In the genomic region with DNA sequence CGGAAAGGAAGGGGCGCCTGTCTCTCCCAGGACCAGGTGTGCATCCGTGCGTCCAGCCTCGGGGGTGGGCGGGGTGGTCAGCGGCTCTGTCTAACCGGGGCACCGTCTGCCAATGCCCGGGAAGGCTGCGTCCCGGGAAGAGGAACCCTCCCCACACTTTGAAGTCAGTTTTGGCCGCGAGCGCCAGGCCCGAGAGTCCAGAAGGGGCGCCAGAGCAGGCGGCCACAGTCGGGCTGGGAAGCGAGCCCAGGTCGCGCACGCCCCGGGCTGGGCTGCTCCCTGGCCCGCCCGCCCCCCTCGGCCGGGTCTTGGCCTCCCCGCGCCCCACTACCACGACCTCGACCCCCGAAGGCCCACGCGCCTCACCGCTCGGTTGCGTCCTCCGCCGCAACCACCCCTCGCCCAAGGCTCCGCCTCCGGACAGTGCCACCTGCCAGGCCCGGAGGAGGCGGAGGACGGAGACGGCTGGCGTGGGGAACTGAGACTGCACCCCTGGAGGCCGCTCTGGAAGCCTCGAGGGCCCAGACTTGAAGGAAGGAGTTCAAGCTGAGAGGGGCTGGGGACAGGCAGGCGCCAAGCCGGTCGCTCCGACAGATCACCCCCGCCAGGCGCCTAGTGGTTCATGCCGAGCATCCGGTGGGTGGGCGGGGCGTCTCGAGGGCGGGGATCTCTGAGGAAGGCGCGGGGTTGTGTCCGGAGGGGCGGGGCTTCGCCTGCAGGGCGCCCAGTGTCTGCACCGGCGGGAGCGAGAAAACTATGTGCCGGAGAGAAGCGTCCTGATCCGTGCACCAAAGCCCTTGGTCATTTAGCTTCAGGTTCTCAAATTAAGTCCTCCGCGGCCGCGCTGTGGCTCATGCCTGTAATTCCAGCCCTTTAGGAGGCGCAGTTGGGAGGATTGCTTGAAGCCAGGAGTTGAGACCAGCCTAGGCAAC, we compare ENCODE assay signal across 8 cellular contexts. TPM values are rescaled to one million over a fixed set of nuclear protein-coding genes. Genes with fewer than 3 reads are reported as not detected.
DNase-seq lines count a peak whose midpoint lies in the region; ATAC-seq and TF ChIP-seq lines count a peak whose summit lies in the region.

A gene (minus strand): TSS at position 404 of the 932 bp plus-strand sequence. CDS start 1,093 bp downstream, outside the sequence.

- H3K36me3 Mint-ChIP-seq in activated T-cell treated with anti-CD3 and anti-CD28 coated beads, Interleukin-2, amount 50 U/mL, for 24 hours (ENCODE audit: low read depth), result peaks cover 34% of the 10 kb centered on the region

- 0% methylated on average over 67 to 79 of the region's 79 CpGs for WGBS in esophagus, 2 donors

- peaks cover 7% of the 10 kb centered on the region; the same call in 1 of the 2 replicates for H3K36me3 ChIP-seq in PC-9 (ENCODE audit: low read depth)
- no peaks in the 10 kb centered on the region for H3K36me3 ChIP-seq in esophagus (ENCODE audit: control insufficient read depth in 2 of 2, insufficient read depth in 2 of 2, low read length in 1 of 2)
- peaks cover 6% of the 10 kb centered on the region for H3K36me3 ChIP-seq in muscle layer of colon (ENCODE audit: insufficient read depth, low read length)

- peak within 1 kb of the TSS; percentile 96 for H3K27ac Mint-ChIP-seq in activated T-cell treated with anti-CD3 and anti-CD28 coated beads, Interleukin-2, amount 50 U/mL, for 24 hours

- H3K9me2 ChIP-seq in PC-9 (ENCODE audit: insufficient read depth), result no peaks in the 10 kb centered on the region

- H2AFZ ChIP-seq in PC-9, result peak within 1 kb of the TSS; percentile 98

- intact Hi-C loops in PC-9 (cut with micrococcal nuclease; ENCODE audit: unreplicated experiment), result loop anchor here (1.0 to 5.0 kb wide), 3 partner anchors 27 to 78 kb away; a partner anchor contains a TSS

- in situ Hi-C loops in KBM-7 (cut with MboI; ENCODE audit: low pct_unique_long_range_greater_than_20kb, low sequenced_read_pairs), result no loop called here

- DNase-seq in DMS53 treated with DMSO at 0.1 percent for 48 hours (lab: John Stamatoyannopoulos, UW; ENCODE audit: unreplicated experiment), result peak; percentile 96
- peak; percentile 95 for DNase-seq in KBM-7
- peak; percentile 95 to 98 for DNase-seq in PC-9
- peak; percentile 96 for DNase-seq in activated T-cell treated with anti-CD3 and anti-CD28 coated beads, Interleukin-2, amount 50 U/mL, for 24 hours
- DNase-seq in stimulated activated CD8-positive, alpha-beta memory T cell treated with anti-CD3 and anti-CD28 coated beads, Interleukin-7, amount 100 ng/mL, for 24 hours (ENCODE audit: low read depth), result peak; percentile 95

- TF ChIP-seq CTCF in PC-9 (conservative IDR thresholded peaks at IDR 0.05), result peak; percentile 47

- peak within 1 kb of the TSS; percentile 86 for H3K4me3 ChIP-seq in PC-9
- H3K4me3 ChIP-seq in esophagus (ENCODE audit: low read depth in 1 of 2, low read length in 2 of 2), result peak within 1 kb of the TSS; percentile 75 to 77
- peak within 1 kb of the TSS; percentile 80 to 93 for H3K4me3 ChIP-seq in muscle layer of colon (ENCODE audit: low read depth in 1 of 2, low read length in 2 of 2)

- H3K9ac ChIP-seq in muscle layer of colon (ENCODE audit: low read length), result peak within 1 kb of the TSS; percentile 57

- BruUV-seq in PC-9 (replicated peaks; lab: Mats Ljungman, UMichigan), result no TSS peak

- CTCF ChIA-PET in PC-9 (lab: Charles Lee), result interaction anchor here (0.6 to 0.7 kb wide), 4 partner anchors 17 to 103 kb away, joined by 3 to 11 read pairs (median 5); no protein-coding TSS in a partner anchor

- no peaks in the 10 kb centered on the region for H3K27me3 Mint-ChIP-seq in activated T-cell treated with anti-CD3 and anti-CD28 coated beads, Interleukin-2, amount 50 U/mL, for 24 hours

- POLR2A ChIA-PET in PC-9 (lab: Charles Lee; ENCODE audit: unreplicated experiment), result interaction anchor here (0.5 to 0.6 kb wide), 2 partner anchors 76 to 243 kb away, joined by 3 to 8 read pairs; no protein-coding TSS in a partner anchor

- H3K4me1 Mint-ChIP-seq in activated T-cell treated with anti-CD3 and anti-CD28 coated beads, Interleukin-2, amount 50 U/mL, for 24 hours (ENCODE audit: low read depth), result peaks cover 44% of the 10 kb centered on the region

- peaks cover 36% of the 10 kb centered on the region for H3K4me1 ChIP-seq in PC-9 (replicated peaks; ENCODE audit: insufficient read depth)
- H3K4me1 ChIP-seq in esophagus (ENCODE audit: control insufficient read depth in 2 of 2, insufficient read depth in 2 of 2, low read length in 1 of 2), result peaks cover 8 to 16% of the 10 kb centered on the region in 2 donors
- peaks cover 32% of the 10 kb centered on the region for H3K4me1 ChIP-seq in muscle layer of colon (ENCODE audit: insufficient read depth, low read length)

- H3K27me3 ChIP-seq in PC-9 (ENCODE audit: insufficient read depth, low read depth) (no peaks in the 10 kb centered on the region), esophagus (ENCODE audit: control insufficient read depth in 1 of 2, insufficient read depth in 2 of 2, low read length in 2 of 2) (no peaks in the 10 kb centered on the region), muscle layer of colon (ENCODE audit: control insufficient read depth in 1 of 2, insufficient read depth in 2 of 2, low read length in 2 of 2) (no peaks in the 10 kb centered on the region)

- peaks cover 39% of the 10 kb centered on the region for H3K79me2 ChIP-seq in PC-9 (ENCODE audit: low read depth)

- peak within 1 kb of the TSS; percentile 98 for H3K4me2 ChIP-seq in PC-9

- peaks cover 34% of the 10 kb centered on the region for H3F3A ChIP-seq in PC-9 (ENCODE audit: insufficient read depth, low read depth)

- peak within 1 kb of the TSS; percentile 87 for H3K27ac ChIP-seq in PC-9
- H3K27ac ChIP-seq in esophagus (ENCODE audit: low read depth in 2 of 2, low read length in 1 of 2), result peak within 1 kb of the TSS; percentile 96 to 97
- H3K27ac ChIP-seq in muscle layer of colon (ENCODE audit: low read depth, low read length), result peak within 1 kb of the TSS; percentile 100

- no peaks in the 10 kb centered on the region for H3K9me3 Mint-ChIP-seq in activated T-cell treated with anti-CD3 and anti-CD28 coated beads, Interleukin-2, amount 50 U/mL, for 24 hours

- peaks cover 19% of the 10 kb centered on the region for H4K20me1 ChIP-seq in PC-9 (ENCODE audit: insufficient read depth)

- H3K9me3 ChIP-seq in PC-9 (ENCODE audit: insufficient read depth, low read depth) (no peaks in the 10 kb centered on the region), esophagus (ENCODE audit: control insufficient read depth in 2 of 2, insufficient read depth in 1 of 2, low read depth in 1 of 2, low read length in 1 of 2) (no peaks in the 10 kb centered on the region), muscle layer of colon (ENCODE audit: low read length) (no peaks in the 10 kb centered on the region)

- H3K4me3 Mint-ChIP-seq in activated T-cell treated with anti-CD3 and anti-CD28 coated beads, Interleukin-2, amount 50 U/mL, for 24 hours, result peak within 1 kb of the TSS; percentile 92

- ATAC-seq in GM21619 (IDR thresholded peaks at IDR 0.05; ENCODE audit: unreplicated experiment), result peak; percentile 68

RNA-seq across cellular contexts. Expression of the gene that starts here (rescaled TPM):
- 53.9 and 57.7 TPM in 2 replicates for total RNA-seq in PC-9 (2021)
- polyA plus RNA-seq in esophagus, result 10 to 100 TPM; 15.6 to 19.5 TPM

Comparison
In these comparisons a context has a peak if more than half of its experiments do, and no peak if none do; other contexts are left out.
1. Peak in every context shown above with its lines: DNase-seq, ATAC-seq, H3K4me3 ChIP-seq and H3K27ac ChIP-seq.